Comparison of ENCODE assay signal across 24 cellular contexts in genomic region chr22:45864959-45865496, GRCh38.
DNase-seq lines count a peak whose midpoint lies in the region; ATAC-seq, FAIRE-seq and TF ChIP-seq lines count a peak whose summit lies in the region.
"Had no signal": no experiment of that assay in that cellular context is flagged by ENCODE, and none has a peak within 500 bp of the region (broad histone marks: within the 10 kb centered on the region; RNA-seq: fewer than 3 reads in every experiment).

No MANE protein-coding gene starts in this region.

- H3K79me2 ChIP-seq in keratinocyte (ENCODE audit: control insufficient read depth, insufficient read depth, low read length) (no peaks in the 10 kb centered on the region), neural progenitor cell (ENCODE audit: low read depth) (no peaks in the 10 kb centered on the region)

- H4K20me1 ChIP-seq in keratinocyte (ENCODE audit: control insufficient read depth, extremely low read depth, insufficient read depth, low read length) (no peaks in the 10 kb centered on the region), neural progenitor cell (ENCODE audit: low read depth) (peaks cover 11% of the 10 kb centered on the region)

- no peak overlapping the region for H3K27ac ChIP-seq in keratinocyte (ENCODE audit: control insufficient read depth, insufficient read depth, low read length)
- no peak overlapping the region for H3K27ac ChIP-seq in neural progenitor cell
- H3K27ac ChIP-seq: BLaER1 treated with 17β-estradiol and CSF1 and Interleukin-3, amounts not matched to agents 10 nM and 100 nM; cardiac muscle cell; spleen; thoracic aorta had no signal

- TF ChIP-seq CTCF in brain (conservative IDR thresholded peaks at IDR 0.05) (no peak), keratinocyte (optimal IDR thresholded peaks at IDR 0.05 in 1 of 3, IDR thresholded peaks at IDR 0.05 in 1 of 3, conservative IDR thresholded peaks at IDR 0.05 in 1 of 3; ENCODE audit: extremely low read depth in 1 of 3, insufficient read depth in 2 of 3, low read length in 3 of 3) (no peak), neural progenitor cell (IDR thresholded peaks at IDR 0.05) (no peak), GM10248 (IDR thresholded peaks at IDR 0.05; ENCODE audit: control extremely low read depth, extremely low read depth, low read depth, missing control alignments) (no peak)

- H3K36me3 Mint-ChIP-seq in brain (peaks cover 38% of the 10 kb centered on the region), neural progenitor cell (peaks cover 9% of the 10 kb centered on the region)
- no peaks in the 10 kb centered on the region for H3K36me3 Mint-ChIP-seq in activated CD4-positive, alpha-beta T cell treated with anti-CD3 and anti-CD28 coated beads, Interleukin-2, amount 10 ng/mL, durations not matched to agents 7 days and 5 days (ENCODE audit: low read depth)

- H2AFZ ChIP-seq in keratinocyte (ENCODE audit: control insufficient read depth, low read length) (no peak overlapping the region), neural progenitor cell (replicated peaks) (no peak overlapping the region)

- CTCF ChIA-PET in activated CD4-positive, alpha-beta T cell treated with anti-CD3 and anti-CD28 coated beads, Interleukin-2, amount 10 ng/mL, durations not matched to agents 7 days and 5 days (lab: Charles Lee): interaction anchor here (0.7 kb wide), 1 partner anchor 186 kb away, joined by 4 read pairs; no protein-coding TSS in a partner anchor
- CTCF ChIA-PET in GM10248 (lab: Yijun Ruan, JAX): interaction anchor here (0.9 to 4.3 kb wide), 11 partner anchors 11 to 300 kb away, joined by 3 to 47 read pairs (median 7); no protein-coding TSS in a partner anchor

- dilution Hi-C loops in keratinocyte (cut with MboI; ENCODE audit: extremely low pct_ligation_motif_present, low sequenced_read_pairs): no loop called here

- H3K27ac Mint-ChIP-seq in brain (peak overlapping the region; percentile 41 to 81 (median 76)), neural progenitor cell (peak overlapping the region; percentile 5)
- no peak overlapping the region for H3K27ac Mint-ChIP-seq in activated CD4-positive, alpha-beta T cell treated with anti-CD3 and anti-CD28 coated beads, Interleukin-2, amount 10 ng/mL, durations not matched to agents 7 days and 5 days
- H3K27ac Mint-ChIP-seq: activated B cell treated with CpG ODN at 0.5 μM for 24 hours; activated naive CD8-positive, alpha-beta T cell treated with anti-CD3 and anti-CD28 coated beads for 36 hours had no signal

- peaks cover 15% of the 10 kb centered on the region for H3F3A ChIP-seq in neural progenitor cell (ENCODE audit: low read depth)

- POLR2A ChIA-PET in activated CD4-positive, alpha-beta T cell treated with anti-CD3 and anti-CD28 coated beads, Interleukin-2, amount 10 ng/mL, durations not matched to agents 7 days and 5 days (lab: Charles Lee): interaction anchor here (0.6 kb wide), 1 partner anchor 8 kb away, joined by 3 read pairs; no protein-coding TSS in a partner anchor
- POLR2A ChIA-PET in GM10248 (lab: Yijun Ruan, JAX): no interaction called here

- peaks cover 33% of the 10 kb centered on the region for H3K4me1 ChIP-seq in keratinocyte (ENCODE audit: control insufficient read depth, extremely low read depth, insufficient read depth, low read length)
- peaks cover 20% of the 10 kb centered on the region for H3K4me1 ChIP-seq in neural progenitor cell
- H3K4me1 ChIP-seq: HAP-1 had no signal

- H3K4me1 Mint-ChIP-seq in brain: peaks cover 36% of the 10 kb centered on the region
- H3K4me1 Mint-ChIP-seq in neural progenitor cell: peaks cover 55% of the 10 kb centered on the region
- H3K4me1 Mint-ChIP-seq in activated CD4-positive, alpha-beta T cell treated with anti-CD3 and anti-CD28 coated beads, Interleukin-2, amount 10 ng/mL, durations not matched to agents 7 days and 5 days: peaks cover 6% of the 10 kb centered on the region

- H3K9ac ChIP-seq in keratinocyte (ENCODE audit: control insufficient read depth, extremely low read depth, insufficient read depth, low read length) (no peak overlapping the region), neural progenitor cell (no peak overlapping the region)
- H3K9ac ChIP-seq: BLaER1 treated with 17β-estradiol and CSF1 and Interleukin-3, amounts not matched to agents 10 nM and 100 nM had no signal

- H3K4me3 Mint-ChIP-seq in brain (peak overlapping the region in 2 of 5 experiments; percentile 17 to 58), neural progenitor cell (peak overlapping the region; percentile 41)
- no peak overlapping the region for H3K4me3 Mint-ChIP-seq in activated CD4-positive, alpha-beta T cell treated with anti-CD3 and anti-CD28 coated beads, Interleukin-2, amount 10 ng/mL, durations not matched to agents 7 days and 5 days
- H3K4me3 Mint-ChIP-seq: activated B cell treated with CpG ODN at 0.5 μM for 24 hours; activated naive CD8-positive, alpha-beta T cell treated with anti-CD3 and anti-CD28 coated beads for 36 hours; activated T-cell treated with anti-CD3 and anti-CD28 coated beads, Interleukin-2, amount 50 U/mL, for 4 hours had no signal

- ATAC-seq in HG02870 (IDR thresholded peaks at IDR 0.05; ENCODE audit: unreplicated experiment): no peak
- ATAC-seq: activated T-cell treated with anti-CD3 and anti-CD28 coated beads, Interleukin-2, amount 50 U/mL, for 4 hours; stimulated activated naive CD8-positive, alpha-beta T cell treated with anti-CD3 and anti-CD28 coated beads, Interleukin-15, Interleukin-2, amounts not matched to agents 100 U/mL and 50 U/mL, for 24 hours had no signal

- no peak for FAIRE-seq in keratinocyte (lab: Jason Lieb, UNC)

- H3K27me3 ChIP-seq in keratinocyte (ENCODE audit: control insufficient read depth, extremely low read depth, insufficient read depth, low read length) (peaks cover 51% of the 10 kb centered on the region), neural progenitor cell (peaks cover 64% of the 10 kb centered on the region)

- H3K27me3 Mint-ChIP-seq in brain (peaks cover 38% of the 10 kb centered on the region), neural progenitor cell (ENCODE audit: insufficient read depth, low read depth) (peaks cover 21% of the 10 kb centered on the region)
- H3K27me3 Mint-ChIP-seq in activated CD4-positive, alpha-beta T cell treated with anti-CD3 and anti-CD28 coated beads, Interleukin-2, amount 10 ng/mL, durations not matched to agents 7 days and 5 days: peaks cover 47% of the 10 kb centered on the region

- no peaks in the 10 kb centered on the region for H3K36me3 ChIP-seq in keratinocyte (ENCODE audit: control insufficient read depth in 2 of 2, extremely low read depth in 1 of 2, insufficient read depth in 2 of 2, low read length in 2 of 2)
- no peaks in the 10 kb centered on the region for H3K36me3 ChIP-seq in neural progenitor cell
- H3K36me3 ChIP-seq: BLaER1 treated with 17β-estradiol and CSF1 and Interleukin-3, amounts not matched to agents 10 nM and 100 nM; cardiac muscle cell; HAP-1; thoracic aorta had no signal

- H3K4me3 ChIP-seq in keratinocyte (ENCODE audit: control insufficient read depth in 2 of 3, extremely low read depth in 1 of 3, insufficient read depth in 2 of 3, low read depth in 1 of 3, low read length in 3 of 3) (no peak overlapping the region), neural progenitor cell (no peak overlapping the region)
- H3K4me3 ChIP-seq: BLaER1 treated with 17β-estradiol and CSF1 and Interleukin-3, amounts not matched to agents 10 nM and 100 nM; cardiac muscle cell; HAP-1; spleen; thoracic aorta had no signal

- peak overlapping the region; percentile 16 for H3K4me2 ChIP-seq in keratinocyte (ENCODE audit: control insufficient read depth, extremely low read depth, insufficient read depth, low read depth, low read length)
- H3K4me2 ChIP-seq in neural progenitor cell: no peak overlapping the region

- no peaks in the 10 kb centered on the region for H3K9me1 ChIP-seq in keratinocyte (ENCODE audit: control insufficient read depth, extremely low read depth, insufficient read depth, low read length)

- no peak for DNase-seq in keratinocyte (ENCODE audit: low read depth, low spot score)
- DNase-seq in neural progenitor cell (ENCODE audit: low spot score): no peak
- DNase-seq in UCSD-AML1 (lab: John Stamatoyannopoulos, UW; ENCODE audit: unreplicated experiment): no peak
- DNase-seq in activated CD4-positive, alpha-beta T cell treated with anti-CD3 and anti-CD28 coated beads, Interleukin-2, amount 10 ng/mL, durations not matched to agents 7 days and 5 days: no peak
- no peak for DNase-seq in GM10248 (ENCODE audit: extremely low spot score)
- DNase-seq: activated B cell treated with CpG ODN at 0.5 μM for 24 hours; activated CD4-positive, alpha-beta T cell treated with anti-CD3 and anti-CD28 coated beads, Interleukin-2, amount 50 U/mL, for 1 hour; activated gamma-delta T cell; activated naive CD8-positive, alpha-beta T cell treated with anti-CD3 and anti-CD28 coated beads for 36 hours; activated T-cell treated with anti-CD3 and anti-CD28 coated beads, Interleukin-2, amount 50 U/mL, for 4 hours; cortex of kidney; effector memory CD4-positive, alpha-beta T cell; Kasumi-1; NCI-H446; NCI-H82; spleen; stimulated activated CD4-positive, alpha-beta T cell treated with anti-CD3 and anti-CD28 coated beads, Interleukin-2, amount 100 ng/mL, for 24 hours; stimulated activated naive CD8-positive, alpha-beta T cell treated with anti-CD3 and anti-CD28 coated beads, Interleukin-15, Interleukin-2, amounts not matched to agents 100 U/mL and 50 U/mL, for 24 hours had no signal

- no peaks in the 10 kb centered on the region for H3K9me3 ChIP-seq in keratinocyte (ENCODE audit: control insufficient read depth, low read depth, low read length)
- no peaks in the 10 kb centered on the region for H3K9me3 ChIP-seq in neural progenitor cell (ENCODE audit: low read depth)
- H3K9me3 ChIP-seq: BLaER1 treated with 17β-estradiol and CSF1 and Interleukin-3, amounts not matched to agents 10 nM and 100 nM; HAP-1; thoracic aorta had no signal

- peaks cover 0 to 12% (median 5%) of the 10 kb centered on the region in 5 experiments for H3K9me3 Mint-ChIP-seq in brain
- no peaks in the 10 kb centered on the region for H3K9me3 Mint-ChIP-seq in neural progenitor cell
- no peaks in the 10 kb centered on the region for H3K9me3 Mint-ChIP-seq in activated CD4-positive, alpha-beta T cell treated with anti-CD3 and anti-CD28 coated beads, Interleukin-2, amount 10 ng/mL, durations not matched to agents 7 days and 5 days
- H3K9me3 Mint-ChIP-seq: activated B cell treated with CpG ODN at 0.5 μM for 24 hours; activated T-cell treated with anti-CD3 and anti-CD28 coated beads, Interleukin-2, amount 50 U/mL, for 4 hours had no signal
